8 cellular contexts compared by ENCODE assay signal in genomic region chr11:86116386-86116726, GRCh38. TPM values are rescaled to one million over a fixed set of nuclear protein-coding genes. Genes with fewer than 3 reads are reported as not detected.
A peak's percentile ranks its signal among the peaks of the same experiment; 100 is the strongest.
DNase-seq lines count a peak whose midpoint lies in the region; ATAC-seq and TF ChIP-seq lines count a peak whose summit lies in the region.

No MANE protein-coding gene starts in this region.

- no peaks in the 10 kb centered on the region for H3K9me3 Mint-ChIP-seq in activated naive CD8-positive, alpha-beta T cell (ENCODE audit: low read depth)
- no peaks in the 10 kb centered on the region for H3K9me3 Mint-ChIP-seq in CD14-positive monocyte

- H3K4me3 ChIP-seq in sigmoid colon, result no peak overlapping the region

- peak; percentile 95 for ATAC-seq in GM19455 (IDR thresholded peaks at IDR 0.05; ENCODE audit: unreplicated experiment)
- ATAC-seq in HG03457 (IDR thresholded peaks at IDR 0.05; ENCODE audit: unreplicated experiment), result peak; percentile 60

- no peak for TF ChIP-seq EP300 in sigmoid colon (IDR thresholded peaks at IDR 0.05)

- intact Hi-C loops in sigmoid colon (cut with DNase I) (no loop called here), CD14-positive monocyte (cut with micrococcal nuclease) (no loop called here)

- H3K4me1 Mint-ChIP-seq in activated naive CD8-positive, alpha-beta T cell (ENCODE audit: low read depth), result peaks cover 28% of the 10 kb centered on the region
- H3K4me1 Mint-ChIP-seq in CD14-positive monocyte, result peaks cover 25% of the 10 kb centered on the region

- 67 to 83% methylated on average over 4 of the region's 4 CpGs for WGBS in sigmoid colon, 2 donors

- peak overlapping the region; percentile 6 for H3K4me3 Mint-ChIP-seq in activated naive CD8-positive, alpha-beta T cell
- peak overlapping the region in 1 of 2 donors; percentile 3 for H3K4me3 Mint-ChIP-seq in CD14-positive monocyte

- no peaks in the 10 kb centered on the region for H3K36me3 Mint-ChIP-seq in activated naive CD8-positive, alpha-beta T cell
- no peaks in the 10 kb centered on the region for H3K36me3 Mint-ChIP-seq in CD14-positive monocyte

- no peaks in the 10 kb centered on the region for H3K36me3 ChIP-seq in sigmoid colon

- H3K4me1 ChIP-seq in sigmoid colon, result peaks cover 0 to 35% (median 34%) of the 10 kb centered on the region in 4 donors

- H3K27ac Mint-ChIP-seq in activated naive CD8-positive, alpha-beta T cell, result peak overlapping the region; percentile 72
- no peak overlapping the region for H3K27ac Mint-ChIP-seq in CD14-positive monocyte

- no peaks in the 10 kb centered on the region for H3K27me3 ChIP-seq in sigmoid colon

- DNase-seq in Daoy (ENCODE audit: low read depth) (peak; percentile 91), sigmoid colon (no peak), NOMO-1 (lab: John Stamatoyannopoulos, UW; ENCODE audit: unreplicated experiment in 2 of 2) (no peak), foreskin melanocyte (no peak), CD14-positive monocyte (ENCODE audit: low spot score) (no peak)

- no peaks in the 10 kb centered on the region for H3K9me3 ChIP-seq in sigmoid colon

- peak overlapping the region; percentile 35 to 66 (median 60) for H3K27ac ChIP-seq in sigmoid colon

- no peak for TF ChIP-seq POLR2A in sigmoid colon (IDR thresholded peaks at IDR 0.05)

- no peaks in the 10 kb centered on the region for H3K27me3 Mint-ChIP-seq in activated naive CD8-positive, alpha-beta T cell
- H3K27me3 Mint-ChIP-seq in CD14-positive monocyte (ENCODE audit: low read depth in 3 of 3), result peaks cover 0 to 3% (median 0%) of the 10 kb centered on the region in 3 donors

- TF ChIP-seq CTCF in sigmoid colon (IDR thresholded peaks at IDR 0.05), result no peak
- no peak for TF ChIP-seq CTCF in CD14-positive monocyte (IDR thresholded peaks at IDR 0.05)

RNA-seq across cellular contexts. Expression of gene PICALM, which starts 47.5 kb away (rescaled TPM):
- 147 and 151 TPM in 2 replicates for total RNA-seq in Daoy (2014; rRNA removed; shearing (Covaris generic))
- 100 to 1,000 TPM; 213 to 250 (median 230) TPM for total RNA-seq in sigmoid colon
- polyA plus RNA-seq in sigmoid colon, result 100 to 1,000 TPM in 1 of 3 donors, 10 to 100 TPM in 2; 55.3 to 100 (median 81.1) TPM
- 10 to 100 TPM; 62.4 to 81.0 TPM for polyA plus RNA-seq in CD14-positive monocyte
